In genomic region chrX:1451251-1451675, GRCh38 we compare ENCODE assay signal across 10 cellular contexts. TPM values are rescaled to one million over a fixed set of nuclear protein-coding genes. Genes with fewer than 3 reads are reported as not detected.
DNase-seq lines count a peak whose midpoint lies in the region; ATAC-seq and TF ChIP-seq lines count a peak whose summit lies in the region.
"Had no signal": no experiment of that assay in that cellular context is flagged by ENCODE, and none has a peak within 500 bp of the region (broad histone marks: within the 10 kb centered on the region; RNA-seq: fewer than 3 reads in every experiment).

No MANE protein-coding gene starts in this region.

- H3K27ac Mint-ChIP-seq in endodermal cell = no peak overlapping the region

- H3K4me3 ChIP-seq in SK-N-SH (ENCODE audit: low read depth in 2 of 2, low read length in 1 of 2) = peak overlapping the region; percentile 75 to 83; a peak in 3 of 4 replicates
- H3K4me3 ChIP-seq in OCI-LY7 (ENCODE audit: low read depth, low read length, poor library complexity, severe bottlenecking) = peak overlapping the region; percentile 96
- H3K4me3 ChIP-seq in endodermal cell (ENCODE audit: low read length) = peak overlapping the region; percentile 92
- H3K4me3 ChIP-seq in parathyroid adenoma (ENCODE audit: low read depth, low read length) = peak overlapping the region; percentile 5

- WGBS in SK-N-SH (ENCODE audit: low lambda C conversion rate) = 76% methylated on average over 5 of the region's 6 CpGs
- 86 to 100% methylated on average over 1 to 6 of the region's 6 CpGs for WGBS in endodermal cell (ENCODE audit: insufficient coverage in 1 of 2, insufficient read length in 1 of 2), 2 experiments

- DNase-seq in SK-N-SH (no peak), OCI-LY7 (ENCODE audit: low spot score) (no peak), endodermal cell (no peak), NCI-H1436 treated with DMSO at 0.1 percent for 48 hours (lab: John Stamatoyannopoulos, UW) (no peak)
- DNase-seq: NCI-H1092 treated with DMSO at 0.1 percent for 48 hours had no signal

- peak overlapping the region; percentile 83 for H3K4me2 ChIP-seq in SK-N-SH
- peak overlapping the region; percentile 76 for H3K4me2 ChIP-seq in OCI-LY7 (ENCODE audit: low read length)
- peak overlapping the region; percentile 89 for H3K4me2 ChIP-seq in parathyroid adenoma (ENCODE audit: low read length)

- TF ChIP-seq EP300 in SK-N-SH (IDR thresholded peaks at IDR 0.05; ENCODE audit: borderline replicate concordance in 1 of 2, low read depth in 1 of 2, low read length in 1 of 2) = no peak

- TF ChIP-seq CTCF in SK-N-SH (IDR thresholded peaks at IDR 0.05) = no peak
- TF ChIP-seq CTCF in OCI-LY7 (conservative IDR thresholded peaks at IDR 0.05; ENCODE audit: low read length) = no peak
- TF ChIP-seq CTCF in endodermal cell (conservative IDR thresholded peaks at IDR 0.05) = no peak
- TF ChIP-seq CTCF in parathyroid adenoma (IDR thresholded peaks at IDR 0.05) = no peak

- CTCF ChIA-PET in SK-N-SH (lab: Yijun Ruan, JAX) (no interaction called here), OCI-LY7 (lab: Charles Lee; ENCODE audit: unreplicated experiment) (no interaction called here)

- intact Hi-C loops in OCI-LY7 (cut with micrococcal nuclease; ENCODE audit: unreplicated experiment) = loop anchor here (5.0 to 10.0 kb wide), 3 partner anchors 41 to 1156 kb away; no protein-coding TSS in a partner anchor

- H3K4me1 Mint-ChIP-seq in endodermal cell = no peaks in the 10 kb centered on the region

- H3K36me3 ChIP-seq in SK-N-SH (replicated peaks in 1 of 2; ENCODE audit: control insufficient read depth in 1 of 2, insufficient read depth in 2 of 2, low read length in 1 of 2) (peaks cover 0 to 4% of the 10 kb centered on the region in 2 experiments), OCI-LY7 (ENCODE audit: insufficient read depth, low read length) (peaks cover 30% of the 10 kb centered on the region), endodermal cell (ENCODE audit: control insufficient read depth, insufficient read depth, low read length) (peaks cover 24% of the 10 kb centered on the region), parathyroid adenoma (ENCODE audit: control insufficient read depth, insufficient read depth, low read length) (no peaks in the 10 kb centered on the region)
- H3K36me3 ChIP-seq: thyroid gland had no signal

- H4K20me1 ChIP-seq in SK-N-SH (ENCODE audit: insufficient read depth) (0 out of 2 replicates have a peak, but pooled peaks cover 3% of the 10 kb centered on the region), OCI-LY7 (ENCODE audit: insufficient read depth, low read length) (no peaks in the 10 kb centered on the region)

- peak overlapping the region; percentile 81 for H3K4me3 Mint-ChIP-seq in endodermal cell

- POLR2A ChIA-PET in SK-N-SH (lab: Yijun Ruan, JAX) = no interaction called here
- POLR2A ChIA-PET in OCI-LY7 (lab: Charles Lee) = no interaction called here

- H3F3A ChIP-seq in SK-N-SH (replicated peaks; ENCODE audit: insufficient read depth) = peaks cover 8% of the 10 kb centered on the region

- H3K4me1 ChIP-seq in SK-N-SH (ENCODE audit: control insufficient read depth in 1 of 2, insufficient read depth in 2 of 2, low read depth in 1 of 2, low read length in 1 of 2) = peaks cover 0 to 9% of the 10 kb centered on the region in 2 experiments; a peak in 1 of 4 replicates
- H3K4me1 ChIP-seq in OCI-LY7 (ENCODE audit: insufficient read depth, low read length, poor library complexity, severe bottlenecking) = peaks cover 29% of the 10 kb centered on the region
- no peaks in the 10 kb centered on the region for H3K4me1 ChIP-seq in endodermal cell (ENCODE audit: control insufficient read depth, insufficient read depth, low read length)
- H3K4me1 ChIP-seq in parathyroid adenoma = no peaks in the 10 kb centered on the region

- no peaks in the 10 kb centered on the region for H3K9me3 ChIP-seq in SK-N-SH
- peaks cover 14% of the 10 kb centered on the region for H3K9me3 ChIP-seq in OCI-LY7 (ENCODE audit: low read length)
- peaks cover 29% of the 10 kb centered on the region for H3K9me3 ChIP-seq in endodermal cell (ENCODE audit: control insufficient read depth, low read length)
- H3K9me3 ChIP-seq in parathyroid adenoma (ENCODE audit: control insufficient read depth, low read length) = no peaks in the 10 kb centered on the region
- H3K9me3 ChIP-seq: thyroid gland had no signal

- BruUV-seq in OCI-LY7 (replicated peaks; lab: Mats Ljungman, UMichigan) = no TSS peak

- peaks cover 48% of the 10 kb centered on the region for H3K79me2 ChIP-seq in SK-N-SH (ENCODE audit: insufficient read depth)
- H3K79me2 ChIP-seq in OCI-LY7 (ENCODE audit: insufficient read depth, low read depth, low read length) = peaks cover 47% of the 10 kb centered on the region
- peaks cover 18% of the 10 kb centered on the region for H3K79me2 ChIP-seq in parathyroid adenoma

- peaks cover 35% of the 10 kb centered on the region for H3K9me3 Mint-ChIP-seq in endodermal cell

- H3K27ac ChIP-seq in SK-N-SH (ENCODE audit: low read depth in 2 of 2, low read length in 1 of 2) (no peak overlapping the region), OCI-LY7 (ENCODE audit: low read depth, low read length, poor library complexity, severe bottlenecking) (no peak overlapping the region), endodermal cell (ENCODE audit: low read depth, low read length) (no peak overlapping the region), parathyroid adenoma (no peak overlapping the region)

- peaks cover 16% of the 10 kb centered on the region; the same call in 1 of the 2 replicates for H3K27me3 ChIP-seq in SK-N-SH (ENCODE audit: insufficient read depth)
- H3K27me3 ChIP-seq in endodermal cell (ENCODE audit: control insufficient read depth, insufficient read depth, low read length, poor library complexity, severe bottlenecking) = no peaks in the 10 kb centered on the region
- no peaks in the 10 kb centered on the region for H3K27me3 ChIP-seq in parathyroid adenoma (ENCODE audit: control insufficient read depth, insufficient read depth, low read length)
- H3K27me3 ChIP-seq: thyroid gland had no signal

- H3K9ac ChIP-seq in SK-N-SH = 0 out of 2 replicates have a peak overlapping the region, but pooled peaks have one; percentile 75
- no peak overlapping the region for H3K9ac ChIP-seq in endodermal cell (ENCODE audit: extremely low read depth, low read length, poor library complexity, severe bottlenecking)
- no peak overlapping the region for H3K9ac ChIP-seq in parathyroid adenoma

- H3K9me2 ChIP-seq in SK-N-SH (no peaks in the 10 kb centered on the region), OCI-LY7 (ENCODE audit: insufficient read depth, low read length) (no peaks in the 10 kb centered on the region)

- H2AFZ ChIP-seq in SK-N-SH (ENCODE audit: low read depth) = no peak overlapping the region
- H2AFZ ChIP-seq in OCI-LY7 (ENCODE audit: low read length) = no peak overlapping the region
- no peak overlapping the region for H2AFZ ChIP-seq in parathyroid adenoma

- no peak for TF ChIP-seq RAD21 in SK-N-SH (IDR thresholded peaks at IDR 0.05; ENCODE audit: low read length)

- H3K36me3 Mint-ChIP-seq in endodermal cell (ENCODE audit: low read depth) = peaks cover 37% of the 10 kb centered on the region

- peaks cover 4% of the 10 kb centered on the region for H3K27me3 Mint-ChIP-seq in endodermal cell (ENCODE audit: insufficient read depth)

- ATAC-seq in SK-N-SH treated with all-trans-retinoic acid at 6 μM for 48 hours (no peak), GM18868 (IDR thresholded peaks at IDR 0.05; ENCODE audit: unreplicated experiment) (no peak), GM18519 (IDR thresholded peaks at IDR 0.05; ENCODE audit: low FRiP score, unreplicated experiment) (no peak)

TF ChIP-seq in SK-N-SH, 30 proteins besides CTCF, POLR2A, EP300 and RAD21 (continues in another document):
- no peak for TF ChIP-seq USF1 (IDR thresholded peaks at IDR 0.05; ENCODE audit: borderline replicate concordance, low read depth)
- TF ChIP-seq GABPA (IDR thresholded peaks at IDR 0.05; ENCODE audit: low read depth) = no peak
- no peak for TF ChIP-seq TEAD4 (IDR thresholded peaks at IDR 0.05; ENCODE audit: borderline replicate concordance, insufficient read depth)
- TF ChIP-seq CHD2 (IDR thresholded peaks at IDR 0.05; ENCODE audit: low read length, partially characterized antibody) = no peak
- TF ChIP-seq NFIC (IDR thresholded peaks at IDR 0.05; ENCODE audit: borderline replicate concordance) = no peak

TF ChIP-seq in SK-N-SH treated with all-trans-retinoic acid at 6 μM for 48 hours, 23 proteins besides CTCF, POLR2A, EP300 and RAD21 (continues in another document):
- TF ChIP-seq PPARA (CRISPR knock-in tag; IDR thresholded peaks at IDR 0.05; ENCODE audit: borderline replicate concordance) (no peak), ZNF70 (CRISPR knock-in tag; IDR thresholded peaks at IDR 0.05) (no peak), ZFP30 (CRISPR knock-in tag; IDR thresholded peaks at IDR 0.05) (no peak)
- TF ChIP-seq, protein P1, sequence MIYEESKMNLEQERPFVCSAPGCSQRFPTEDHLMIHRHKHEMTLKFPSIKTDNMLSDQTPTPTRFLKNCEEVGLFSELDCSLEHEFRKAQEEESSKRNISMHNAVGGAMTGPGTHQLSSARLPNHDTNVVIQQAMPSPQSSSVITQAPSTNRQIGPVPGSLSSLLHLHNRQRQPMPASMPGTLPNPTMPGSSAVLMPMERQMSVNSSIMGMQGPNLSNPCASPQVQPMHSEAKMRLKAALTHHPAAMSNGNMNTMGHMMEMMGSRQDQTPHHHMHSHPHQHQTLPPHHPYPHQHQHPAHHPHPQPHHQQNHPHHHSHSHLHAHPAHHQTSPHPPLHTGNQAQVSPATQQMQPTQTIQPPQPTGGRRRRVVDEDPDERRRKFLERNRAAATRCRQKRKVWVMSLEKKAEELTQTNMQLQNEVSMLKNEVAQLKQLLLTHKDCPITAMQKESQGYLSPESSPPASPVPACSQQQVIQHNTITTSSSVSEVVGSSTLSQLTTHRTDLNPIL (CRISPR knock-in tag; IDR thresholded peaks at IDR 0.05; ENCODE audit: low read depth) = no peak

RNA-seq across cellular contexts. Expression of gene ASMTL, which starts 1.4 kb away (rescaled TPM):
- polyA plus RNA-seq in SK-N-SH (2012; rRNA removed) = 34.7 and 37.7 TPM in 2 replicates
- polyA plus RNA-seq in SK-N-SH (2012; cell fraction: cytosol; rRNA removed) = 18.0 and 22.9 TPM in 2 replicates
- 47.0 and 65.2 TPM in 2 replicates for polyA plus RNA-seq in SK-N-SH (2012; cell fraction: nucleus; rRNA removed)
- total RNA-seq in OCI-LY7 (2014; rRNA removed; shearing (Covaris generic)) = 17.2 and 17.6 TPM in 2 replicates
- 32.8 and 37.0 TPM in 2 replicates for total RNA-seq in OCI-LY7 (2022)
- 10 to 100 TPM; 46.7 to 80.9 TPM for total RNA-seq in endodermal cell
- polyA plus RNA-seq in endodermal cell (2013, experiment 1 of 2) = 48.3 TPM
- 43.1 TPM for polyA plus RNA-seq in endodermal cell (2013, experiment 2 of 2)

RNA-seq across cellular contexts. Expression of gene SLC25A6, which starts 59.4 kb away (rescaled TPM):
- 819 and 981 TPM in 2 replicates for polyA plus RNA-seq in SK-N-SH (2012; rRNA removed)
- 485 and 755 TPM in 2 replicates for polyA plus RNA-seq in SK-N-SH (2012; cell fraction: cytosol; rRNA removed)
- polyA plus RNA-seq in SK-N-SH (2012; cell fraction: nucleus; rRNA removed) = 272 and 356 TPM in 2 replicates
- total RNA-seq in OCI-LY7 (2014; rRNA removed; shearing (Covaris generic)) = 196 and 211 TPM in 2 replicates
- total RNA-seq in OCI-LY7 (2022) = 444 and 492 TPM in 2 replicates
- total RNA-seq in endodermal cell = 100 to 1,000 TPM; 424 to 429 TPM
- 420 TPM for polyA plus RNA-seq in endodermal cell (2013, experiment 1 of 2)
- polyA plus RNA-seq in endodermal cell (2013, experiment 2 of 2) = 381 TPM

Comparison
In these comparisons a context has a peak if more than half of its experiments do, and no peak if none do; other contexts are left out.
1. H3K4me3 ChIP-seq: peak in every context shown above with its lines; median percentile 96 in OCI-LY7; 92 in endodermal cell; 79 in SK-N-SH; 5 in parathyroid adenoma.